ENCODE assay signal across 8 cellular contexts in genomic region chr3:158109804-158110657, GRCh38. TPM values are rescaled to one million over a fixed set of nuclear protein-coding genes. Genes with fewer than 3 reads are reported as not detected.
DNase-seq lines count a peak whose midpoint lies in the region; ATAC-seq and TF ChIP-seq lines count a peak whose summit lies in the region.

A gene with protein sequence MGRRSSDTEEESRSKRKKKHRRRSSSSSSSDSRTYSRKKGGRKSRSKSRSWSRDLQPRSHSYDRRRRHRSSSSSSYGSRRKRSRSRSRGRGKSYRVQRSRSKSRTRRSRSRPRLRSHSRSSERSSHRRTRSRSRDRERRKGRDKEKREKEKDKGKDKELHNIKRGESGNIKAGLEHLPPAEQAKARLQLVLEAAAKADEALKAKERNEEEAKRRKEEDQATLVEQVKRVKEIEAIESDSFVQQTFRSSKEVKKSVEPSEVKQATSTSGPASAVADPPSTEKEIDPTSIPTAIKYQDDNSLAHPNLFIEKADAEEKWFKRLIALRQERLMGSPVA (plus strand): TSS chr3:158110089. CDS start chr3:158122105, 12,016 bp downstream.

- H3K9me3 ChIP-seq in right lobe of liver, result no peaks in the 10 kb centered on the region

- peak within 1 kb of the TSS; percentile 83 for H3K4me3 ChIP-seq in BJ (ENCODE audit: low read depth, low read length)
- H3K4me3 ChIP-seq in right lobe of liver, result peak within 1 kb of the TSS; percentile 86 to 92 (median 88)

- H3K4me1 ChIP-seq in right lobe of liver, result peaks cover 0 to 20% (median 2%) of the 10 kb centered on the region in 4 donors

- DNase-seq in BJ (ENCODE audit: low read depth), result no peak
- DNase-seq in NCI-H69 (lab: John Stamatoyannopoulos, UW), result peak; percentile 92
- peak; percentile 50 to 74 for DNase-seq in activated CD4-positive, alpha-beta T cell treated with anti-CD3 and anti-CD28 coated beads, Interleukin-2, amount 50 U/mL, for 24 hours (ENCODE audit: low read depth in 1 of 2, low spot score in 1 of 2)
- DNase-seq in dermis blood vessel endothelial cell, result peak; percentile 93
- DNase-seq in right lobe of liver, result peak; percentile 88 to 89 (median 89)
- peak; percentile 81 for DNase-seq in stimulated activated CD4-positive, alpha-beta T cell treated with anti-CD3 and anti-CD28 coated beads, Interleukin-4, amount 100 ng/mL, for 24 hours

- intact Hi-C loops in right lobe of liver (cut with DNase I), result no loop called here

- H3K36me3 ChIP-seq in BJ (ENCODE audit: control insufficient read depth, insufficient read depth, low read length) (no peaks in the 10 kb centered on the region), right lobe of liver (no peaks in the 10 kb centered on the region)

- TF ChIP-seq CTCF in BJ (IDR thresholded peaks at IDR 0.05; ENCODE audit: insufficient read depth, low read depth, low read length) (no peak), right lobe of liver (IDR thresholded peaks at IDR 0.05) (no peak)

- H3K27me3 ChIP-seq in BJ (ENCODE audit: control insufficient read depth, insufficient read depth, low read length) (no peaks in the 10 kb centered on the region), right lobe of liver (peaks cover 0 to 13% of the 10 kb centered on the region in 2 donors)

- CTCF ChIA-PET in BJ (lab: Yijun Ruan, JAX), result interaction anchor here (0.5 to 1.8 kb wide), 4 partner anchors 10 to 827 kb away, joined by 3 to 9 read pairs (median 4); no protein-coding TSS in a partner anchor

- no peak for TF ChIP-seq POLR2A in right lobe of liver (IDR thresholded peaks at IDR 0.05)

- POLR2A ChIA-PET in BJ (lab: Charles Lee), result interaction anchor here (0.6 kb wide), 4 partner anchors 8 to 1556 kb away, joined by 3 to 11 read pairs (median 4); no protein-coding TSS in a partner anchor

- peak within 1 kb of the TSS; percentile 50 to 62 (median 60) for H3K27ac ChIP-seq in right lobe of liver

- under 1% methylated on average over 28 of the region's 57 CpGs for WGBS in right lobe of liver (ENCODE audit: insufficient coverage, low coverage, low lambda C conversion rate, missing lambda C conversion rate)

- peak; percentile 78 for ATAC-seq in GM19351 (IDR thresholded peaks at IDR 0.05; ENCODE audit: unreplicated experiment)
- peak; percentile 79 for ATAC-seq in HG03520 (IDR thresholded peaks at IDR 0.05; ENCODE audit: unreplicated experiment)
- ATAC-seq in right lobe of liver, result peak; percentile 95 to 97 (median 96)

RNA-seq across cellular contexts. Expression of the gene that starts here (rescaled TPM):
- polyA plus RNA-seq in BJ (2011; rRNA removed), result 2.7 and 7.6 TPM in 2 replicates
- 6.2 and 10.2 TPM in 2 replicates for polyA minus RNA-seq in BJ (2011; rRNA and poly(A)+ RNA removed)
- 35.7 and 47.4 TPM in 2 replicates for total RNA-seq in dermis blood vessel endothelial cell
- 10 to 100 TPM; 10.8 to 22.1 (median 11.7) TPM for total RNA-seq in right lobe of liver
